In genomic region chr10:97498076-97498840, GRCh38 we compare ENCODE assay signal across 7 cellular contexts. TPM values are rescaled to one million over a fixed set of nuclear protein-coding genes. Genes with fewer than 3 reads are reported as not detected.
DNase-seq lines count a peak whose midpoint lies in the region; ATAC-seq, FAIRE-seq and TF ChIP-seq lines count a peak whose summit lies in the region.

A gene with protein sequence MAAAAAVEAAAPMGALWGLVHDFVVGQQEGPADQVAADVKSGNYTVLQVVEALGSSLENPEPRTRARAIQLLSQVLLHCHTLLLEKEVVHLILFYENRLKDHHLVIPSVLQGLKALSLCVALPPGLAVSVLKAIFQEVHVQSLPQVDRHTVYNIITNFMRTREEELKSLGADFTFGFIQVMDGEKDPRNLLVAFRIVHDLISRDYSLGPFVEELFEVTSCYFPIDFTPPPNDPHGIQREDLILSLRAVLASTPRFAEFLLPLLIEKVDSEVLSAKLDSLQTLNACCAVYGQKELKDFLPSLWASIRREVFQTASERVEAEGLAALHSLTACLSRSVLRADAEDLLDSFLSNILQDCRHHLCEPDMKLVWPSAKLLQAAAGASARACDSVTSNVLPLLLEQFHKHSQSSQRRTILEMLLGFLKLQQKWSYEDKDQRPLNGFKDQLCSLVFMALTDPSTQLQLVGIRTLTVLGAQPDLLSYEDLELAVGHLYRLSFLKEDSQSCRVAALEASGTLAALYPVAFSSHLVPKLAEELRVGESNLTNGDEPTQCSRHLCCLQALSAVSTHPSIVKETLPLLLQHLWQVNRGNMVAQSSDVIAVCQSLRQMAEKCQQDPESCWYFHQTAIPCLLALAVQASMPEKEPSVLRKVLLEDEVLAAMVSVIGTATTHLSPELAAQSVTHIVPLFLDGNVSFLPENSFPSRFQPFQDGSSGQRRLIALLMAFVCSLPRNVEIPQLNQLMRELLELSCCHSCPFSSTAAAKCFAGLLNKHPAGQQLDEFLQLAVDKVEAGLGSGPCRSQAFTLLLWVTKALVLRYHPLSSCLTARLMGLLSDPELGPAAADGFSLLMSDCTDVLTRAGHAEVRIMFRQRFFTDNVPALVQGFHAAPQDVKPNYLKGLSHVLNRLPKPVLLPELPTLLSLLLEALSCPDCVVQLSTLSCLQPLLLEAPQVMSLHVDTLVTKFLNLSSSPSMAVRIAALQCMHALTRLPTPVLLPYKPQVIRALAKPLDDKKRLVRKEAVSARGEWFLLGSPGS (minus strand): TSS chr10:97498422. CDS start chr10:97498384, 38 bp downstream.

- H3K4me3 ChIP-seq in astrocyte of the cerebellum (ENCODE audit: low read depth, low read length): peak within 1 kb of the TSS; percentile 81
- H3K4me3 ChIP-seq in hepatocyte: peak within 1 kb of the TSS; percentile 76
- peak within 1 kb of the TSS; percentile 95 for H3K4me3 ChIP-seq in retinal pigment epithelial cell (ENCODE audit: low read length)

- H3K27ac ChIP-seq in hepatocyte: peak within 1 kb of the TSS; percentile 92

- peak; percentile 95 for FAIRE-seq in GM18507 (lab: Jason Lieb, UNC)

- H3K9me3 ChIP-seq in hepatocyte (ENCODE audit: low read depth): no peaks in the 10 kb centered on the region

- peak within 1 kb of the TSS; percentile 83 for H2AFZ ChIP-seq in hepatocyte

- H3K79me2 ChIP-seq in hepatocyte: peaks cover 74% of the 10 kb centered on the region

- TF ChIP-seq CTCF in astrocyte of the cerebellum (IDR thresholded peaks at IDR 0.05; ENCODE audit: low read depth, low read length, missing control alignments): no peak
- TF ChIP-seq CTCF in hepatocyte (IDR thresholded peaks at IDR 0.05; ENCODE audit: poor library complexity): no peak
- TF ChIP-seq CTCF in retinal pigment epithelial cell (conservative IDR thresholded peaks at IDR 0.05; ENCODE audit: low read depth, low read length): no peak

- in situ Hi-C loops in astrocyte of the cerebellum (cut with HindIII; ENCODE audit: low sequenced_read_pairs): no loop called here

- no peaks in the 10 kb centered on the region for H3K36me3 ChIP-seq in hepatocyte (replicated peaks; ENCODE audit: insufficient read depth, low read depth)

- H3K9me2 ChIP-seq in hepatocyte (replicated peaks; ENCODE audit: insufficient read depth): no peaks in the 10 kb centered on the region

- peaks cover 39% of the 10 kb centered on the region for H4K20me1 ChIP-seq in hepatocyte (ENCODE audit: insufficient read depth, poor library complexity, severe bottlenecking)

- under 1% methylated on average over 33 of the region's 73 CpGs for WGBS in hepatocyte (ENCODE audit: low lambda C conversion rate, missing lambda C conversion rate)

- ATAC-seq in HG02981 (IDR thresholded peaks at IDR 0.05; ENCODE audit: unreplicated experiment): peak; percentile 93

- no peaks in the 10 kb centered on the region for H3K27me3 ChIP-seq in hepatocyte

- peak; percentile 99 for DNase-seq in GM18507 (ENCODE audit: extremely low spot score, insufficient read length, low read depth)
- peak; percentile 87 for DNase-seq in NCI-H2029 treated with DMSO at 0.1 percent for 48 hours (lab: John Stamatoyannopoulos, UW)
- peak; percentile 99 for DNase-seq in T-helper 9 cell
- peak; percentile 95 for DNase-seq in astrocyte of the cerebellum (ENCODE audit: low read depth)
- DNase-seq in hepatocyte (ENCODE audit: low spot score): peak; percentile 100
- DNase-seq in retinal pigment epithelial cell (ENCODE audit: low read depth): peak; percentile 91

- H3K4me2 ChIP-seq in hepatocyte: peak within 1 kb of the TSS; percentile 90

- H3K4me1 ChIP-seq in hepatocyte (ENCODE audit: insufficient read depth): peaks cover 28% of the 10 kb centered on the region

RNA-seq across cellular contexts. Expression of the gene that starts here (rescaled TPM):
- 68.6 and 73.6 TPM in 2 replicates for total RNA-seq in hepatocyte
- 58.4 and 59.8 TPM in 2 replicates for polyA plus RNA-seq in hepatocyte

Comparison
In these comparisons a context has a peak if more than half of its experiments do, and no peak if none do; other contexts are left out.
1. Peak in every context shown above with its lines: DNase-seq, ATAC-seq, H3K4me3 ChIP-seq and H3K27ac ChIP-seq.